In the genomic region with DNA sequence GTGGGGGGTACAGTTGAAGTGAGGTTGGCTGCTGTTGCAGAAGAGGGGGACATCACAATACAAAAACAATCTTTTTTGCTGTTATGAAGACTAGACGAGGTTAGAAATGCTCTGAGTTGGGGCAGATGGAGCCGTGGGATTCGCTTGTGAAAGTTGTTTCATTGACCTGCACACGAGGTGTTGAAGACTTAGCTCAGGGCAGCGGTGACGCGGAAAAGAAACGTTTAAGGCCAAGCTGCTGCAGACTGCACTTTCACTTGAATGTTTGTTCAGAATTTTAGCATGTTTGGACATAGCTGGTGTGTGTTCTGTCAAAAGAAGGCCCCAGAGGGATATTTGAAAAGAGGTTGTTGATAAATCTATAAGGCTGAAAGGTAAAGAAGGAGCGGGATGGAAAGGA, we compare ENCODE assay signal across 1 cellular context.
TF ChIP-seq lines count a peak whose summit lies in the region.

No MANE protein-coding gene starts in this region.

TF ChIP-seq in WTC11, 78 proteins besides CTCF, POLR2A, EP300 and RAD21 (continued from another document):
- TF ChIP-seq E2F1 (CRISPR knock-in tag; IDR thresholded peaks at IDR 0.05), result no peak
- no peak for TF ChIP-seq TEAD1 (CRISPR knock-in tag; IDR thresholded peaks at IDR 0.05)
- TF ChIP-seq, protein P1, sequence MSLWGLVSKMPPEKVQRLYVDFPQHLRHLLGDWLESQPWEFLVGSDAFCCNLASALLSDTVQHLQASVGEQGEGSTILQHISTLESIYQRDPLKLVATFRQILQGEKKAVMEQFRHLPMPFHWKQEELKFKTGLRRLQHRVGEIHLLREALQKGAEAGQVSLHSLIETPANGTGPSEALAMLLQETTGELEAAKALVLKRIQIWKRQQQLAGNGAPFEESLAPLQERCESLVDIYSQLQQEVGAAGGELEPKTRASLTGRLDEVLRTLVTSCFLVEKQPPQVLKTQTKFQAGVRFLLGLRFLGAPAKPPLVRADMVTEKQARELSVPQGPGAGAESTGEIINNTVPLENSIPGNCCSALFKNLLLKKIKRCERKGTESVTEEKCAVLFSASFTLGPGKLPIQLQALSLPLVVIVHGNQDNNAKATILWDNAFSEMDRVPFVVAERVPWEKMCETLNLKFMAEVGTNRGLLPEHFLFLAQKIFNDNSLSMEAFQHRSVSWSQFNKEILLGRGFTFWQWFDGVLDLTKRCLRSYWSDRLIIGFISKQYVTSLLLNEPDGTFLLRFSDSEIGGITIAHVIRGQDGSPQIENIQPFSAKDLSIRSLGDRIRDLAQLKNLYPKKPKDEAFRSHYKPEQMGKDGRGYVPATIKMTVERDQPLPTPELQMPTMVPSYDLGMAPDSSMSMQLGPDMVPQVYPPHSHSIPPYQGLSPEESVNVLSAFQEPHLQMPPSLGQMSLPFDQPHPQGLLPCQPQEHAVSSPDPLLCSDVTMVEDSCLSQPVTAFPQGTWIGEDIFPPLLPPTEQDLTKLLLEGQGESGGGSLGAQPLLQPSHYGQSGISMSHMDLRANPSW (CRISPR knock-in tag; conservative IDR thresholded peaks at IDR 0.05; ENCODE audit: low read depth), result no peak
- no peak for TF ChIP-seq FOXJ3 (CRISPR knock-in tag; IDR thresholded peaks at IDR 0.05; ENCODE audit: borderline replicate concordance)
- TF ChIP-seq FOXK1 (CRISPR knock-in tag; IDR thresholded peaks at IDR 0.05), result no peak
- TF ChIP-seq JAZF1 (CRISPR knock-in tag; IDR thresholded peaks at IDR 0.05), result no peak
- TF ChIP-seq, protein P2, sequence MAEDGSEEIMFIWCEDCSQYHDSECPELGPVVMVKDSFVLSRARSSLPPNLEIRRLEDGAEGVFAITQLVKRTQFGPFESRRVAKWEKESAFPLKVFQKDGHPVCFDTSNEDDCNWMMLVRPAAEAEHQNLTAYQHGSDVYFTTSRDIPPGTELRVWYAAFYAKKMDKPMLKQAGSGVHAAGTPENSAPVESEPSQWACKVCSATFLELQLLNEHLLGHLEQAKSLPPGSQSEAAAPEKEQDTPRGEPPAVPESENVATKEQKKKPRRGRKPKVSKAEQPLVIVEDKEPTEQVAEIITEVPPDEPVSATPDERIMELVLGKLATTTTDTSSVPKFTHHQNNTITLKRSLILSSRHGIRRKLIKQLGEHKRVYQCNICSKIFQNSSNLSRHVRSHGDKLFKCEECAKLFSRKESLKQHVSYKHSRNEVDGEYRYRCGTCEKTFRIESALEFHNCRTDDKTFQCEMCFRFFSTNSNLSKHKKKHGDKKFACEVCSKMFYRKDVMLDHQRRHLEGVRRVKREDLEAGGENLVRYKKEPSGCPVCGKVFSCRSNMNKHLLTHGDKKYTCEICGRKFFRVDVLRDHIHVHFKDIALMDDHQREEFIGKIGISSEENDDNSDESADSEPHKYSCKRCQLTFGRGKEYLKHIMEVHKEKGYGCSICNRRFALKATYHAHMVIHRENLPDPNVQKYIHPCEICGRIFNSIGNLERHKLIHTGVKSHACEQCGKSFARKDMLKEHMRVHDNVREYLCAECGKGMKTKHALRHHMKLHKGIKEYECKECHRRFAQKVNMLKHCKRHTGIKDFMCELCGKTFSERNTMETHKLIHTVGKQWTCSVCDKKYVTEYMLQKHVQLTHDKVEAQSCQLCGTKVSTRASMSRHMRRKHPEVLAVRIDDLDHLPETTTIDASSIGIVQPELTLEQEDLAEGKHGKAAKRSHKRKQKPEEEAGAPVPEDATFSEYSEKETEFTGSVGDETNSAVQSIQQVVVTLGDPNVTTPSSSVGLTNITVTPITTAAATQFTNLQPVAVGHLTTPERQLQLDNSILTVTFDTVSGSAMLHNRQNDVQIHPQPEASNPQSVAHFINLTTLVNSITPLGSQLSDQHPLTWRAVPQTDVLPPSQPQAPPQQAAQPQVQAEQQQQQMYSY (CRISPR knock-in tag; IDR thresholded peaks at IDR 0.05), result no peak
- TF ChIP-seq USF2 (CRISPR knock-in tag; IDR thresholded peaks at IDR 0.05), result no peak
TF ChIP-seq in WTC11: peak in this region for 0.
